Comparison of ENCODE assay signal across 8 cellular contexts in genomic region chr10:70672165-70672992, GRCh38. TPM values are rescaled to one million over a fixed set of nuclear protein-coding genes. Genes with fewer than 3 reads are reported as not detected.
DNase-seq lines count a peak whose midpoint lies in the region; ATAC-seq and TF ChIP-seq lines count a peak whose summit lies in the region.

A gene with protein sequence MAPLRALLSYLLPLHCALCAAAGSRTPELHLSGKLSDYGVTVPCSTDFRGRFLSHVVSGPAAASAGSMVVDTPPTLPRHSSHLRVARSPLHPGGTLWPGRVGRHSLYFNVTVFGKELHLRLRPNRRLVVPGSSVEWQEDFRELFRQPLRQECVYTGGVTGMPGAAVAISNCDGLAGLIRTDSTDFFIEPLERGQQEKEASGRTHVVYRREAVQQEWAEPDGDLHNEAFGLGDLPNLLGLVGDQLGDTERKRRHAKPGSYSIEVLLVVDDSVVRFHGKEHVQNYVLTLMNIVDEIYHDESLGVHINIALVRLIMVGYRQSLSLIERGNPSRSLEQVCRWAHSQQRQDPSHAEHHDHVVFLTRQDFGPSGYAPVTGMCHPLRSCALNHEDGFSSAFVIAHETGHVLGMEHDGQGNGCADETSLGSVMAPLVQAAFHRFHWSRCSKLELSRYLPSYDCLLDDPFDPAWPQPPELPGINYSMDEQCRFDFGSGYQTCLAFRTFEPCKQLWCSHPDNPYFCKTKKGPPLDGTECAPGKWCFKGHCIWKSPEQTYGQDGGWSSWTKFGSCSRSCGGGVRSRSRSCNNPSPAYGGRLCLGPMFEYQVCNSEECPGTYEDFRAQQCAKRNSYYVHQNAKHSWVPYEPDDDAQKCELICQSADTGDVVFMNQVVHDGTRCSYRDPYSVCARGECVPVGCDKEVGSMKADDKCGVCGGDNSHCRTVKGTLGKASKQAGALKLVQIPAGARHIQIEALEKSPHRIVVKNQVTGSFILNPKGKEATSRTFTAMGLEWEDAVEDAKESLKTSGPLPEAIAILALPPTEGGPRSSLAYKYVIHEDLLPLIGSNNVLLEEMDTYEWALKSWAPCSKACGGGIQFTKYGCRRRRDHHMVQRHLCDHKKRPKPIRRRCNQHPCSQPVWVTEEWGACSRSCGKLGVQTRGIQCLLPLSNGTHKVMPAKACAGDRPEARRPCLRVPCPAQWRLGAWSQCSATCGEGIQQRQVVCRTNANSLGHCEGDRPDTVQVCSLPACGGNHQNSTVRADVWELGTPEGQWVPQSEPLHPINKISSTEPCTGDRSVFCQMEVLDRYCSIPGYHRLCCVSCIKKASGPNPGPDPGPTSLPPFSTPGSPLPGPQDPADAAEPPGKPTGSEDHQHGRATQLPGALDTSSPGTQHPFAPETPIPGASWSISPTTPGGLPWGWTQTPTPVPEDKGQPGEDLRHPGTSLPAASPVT (plus strand): TSS chr10:70672506. CDS start chr10:70672803, 297 bp downstream.

- peaks cover 28% of the 10 kb centered on the region for H3K4me1 ChIP-seq in BLaER1
- H3K4me1 ChIP-seq in uterus: no peaks in the 10 kb centered on the region

- peaks cover 10% of the 10 kb centered on the region for H3K4me1 Mint-ChIP-seq in activated CD8-positive, alpha-beta T cell treated with anti-CD3 and anti-CD28 coated beads for 36 hours (ENCODE audit: low read depth)
- peaks cover 5 to 14% (median 10%) of the 10 kb centered on the region in 4 donors for H3K4me1 Mint-ChIP-seq in naive thymus-derived CD8-positive, alpha-beta T cell

- POLR2A ChIA-PET in activated CD8-positive, alpha-beta T cell treated with anti-CD3 and anti-CD28 coated beads for 36 hours (lab: Charles Lee): interaction anchor here (1.2 kb wide), 1 partner anchor 54 kb away, joined by 3 read pairs; no protein-coding TSS in a partner anchor
- POLR2A ChIA-PET in naive thymus-derived CD8-positive, alpha-beta T cell (lab: Charles Lee): no interaction called here

- peaks cover 6% of the 10 kb centered on the region for H3K9me3 Mint-ChIP-seq in activated CD8-positive, alpha-beta T cell treated with anti-CD3 and anti-CD28 coated beads for 36 hours
- H3K9me3 Mint-ChIP-seq in naive thymus-derived CD8-positive, alpha-beta T cell: peaks cover 0 to 20% (median 3%) of the 10 kb centered on the region in 9 donors

- TF ChIP-seq CTCF in HFF-Myc (IDR thresholded peaks at IDR 0.05; ENCODE audit: low read depth, low read length, missing control alignments) (peak; percentile 5), fibroblast of pulmonary artery (IDR thresholded peaks at IDR 0.05; ENCODE audit: low read length, missing control alignments) (no peak), uterus (IDR thresholded peaks at IDR 0.05) (no peak)
- no peak for TF ChIP-seq CTCF in activated CD8-positive, alpha-beta T cell treated with anti-CD3 and anti-CD28 coated beads for 36 hours (IDR thresholded peaks at IDR 0.05)

- H4K20me1 ChIP-seq in BLaER1: peaks cover 18% of the 10 kb centered on the region

- intact Hi-C loops in activated CD8-positive, alpha-beta T cell treated with anti-CD3 and anti-CD28 coated beads for 36 hours (cut with micrococcal nuclease): no loop called here
- intact Hi-C loops in uterus (cut with DNase I; ENCODE audit: low total_unique reads): no loop called here

- peak within 1 kb of the TSS; percentile 55 for H3K4me3 Mint-ChIP-seq in activated CD8-positive, alpha-beta T cell treated with anti-CD3 and anti-CD28 coated beads for 36 hours
- peak within 1 kb of the TSS; percentile 36 to 88 (median 72) for H3K4me3 Mint-ChIP-seq in naive thymus-derived CD8-positive, alpha-beta T cell

- H3K4me2 ChIP-seq in BLaER1: peak within 1 kb of the TSS; percentile 95

- H3K36me3 ChIP-seq in BLaER1: no peaks in the 10 kb centered on the region
- H3K36me3 ChIP-seq in uterus: no peaks in the 10 kb centered on the region

- H3K27me3 ChIP-seq in BLaER1 (peaks cover 33% of the 10 kb centered on the region), uterus (no peaks in the 10 kb centered on the region)

- peak within 1 kb of the TSS; percentile 59; the same call in 1 of the 2 replicates for H3K9ac ChIP-seq in BLaER1

- no peak for TF ChIP-seq POLR2A in uterus (IDR thresholded peaks at IDR 0.05)

- ATAC-seq in activated CD8-positive, alpha-beta T cell treated with anti-CD3 and anti-CD28 coated beads for 36 hours: peak; percentile 81
- peak; percentile 33 to 47 for ATAC-seq in naive thymus-derived CD8-positive, alpha-beta T cell
- no peak for ATAC-seq in GM18519 (IDR thresholded peaks at IDR 0.05; ENCODE audit: low FRiP score, unreplicated experiment)

- H3K4me3 ChIP-seq in BLaER1 (peak within 1 kb of the TSS; percentile 62), HFF-Myc (replicated peaks; ENCODE audit: low read depth, low read length) (peak within 1 kb of the TSS; percentile 43), fibroblast of pulmonary artery (replicated peaks; ENCODE audit: low read depth, low read length) (peak within 1 kb of the TSS; percentile 33), uterus (peak within 1 kb of the TSS in 1 of 2 donors; percentile 12)

- no peaks in the 10 kb centered on the region for H3K36me3 Mint-ChIP-seq in activated CD8-positive, alpha-beta T cell treated with anti-CD3 and anti-CD28 coated beads for 36 hours (ENCODE audit: low read depth)
- H3K36me3 Mint-ChIP-seq in naive thymus-derived CD8-positive, alpha-beta T cell: peaks cover 0 to 4% (median 0%) of the 10 kb centered on the region in 3 donors

- H3K27ac ChIP-seq in BLaER1 (no peak within 1 kb of the TSS), uterus (no peak within 1 kb of the TSS)

- H3K9me3 ChIP-seq in BLaER1 (peaks cover 14% of the 10 kb centered on the region), uterus (no peaks in the 10 kb centered on the region)

- DNase-seq in HFF-Myc (ENCODE audit: extremely low read depth, low read depth) (no peak), fibroblast of pulmonary artery (ENCODE audit: low read depth) (no peak), uterus (no peak), mesenteric fat pad (ENCODE audit: low spot score) (no peak)
- DNase-seq in activated CD8-positive, alpha-beta T cell treated with anti-CD3 and anti-CD28 coated beads for 36 hours: peak; percentile 23
- peak in 2 of 10 donors; percentile 12 to 26 for DNase-seq in naive thymus-derived CD8-positive, alpha-beta T cell

- CTCF ChIA-PET in activated CD8-positive, alpha-beta T cell treated with anti-CD3 and anti-CD28 coated beads for 36 hours (lab: Charles Lee): no interaction called here

- no peak within 1 kb of the TSS for H3K27ac Mint-ChIP-seq in activated CD8-positive, alpha-beta T cell treated with anti-CD3 and anti-CD28 coated beads for 36 hours
- peak within 1 kb of the TSS in 1 of 10 donors; percentile 48 for H3K27ac Mint-ChIP-seq in naive thymus-derived CD8-positive, alpha-beta T cell

- peaks cover 36% of the 10 kb centered on the region for H3K27me3 Mint-ChIP-seq in activated CD8-positive, alpha-beta T cell treated with anti-CD3 and anti-CD28 coated beads for 36 hours
- H3K27me3 Mint-ChIP-seq in naive thymus-derived CD8-positive, alpha-beta T cell: peaks cover 25 to 65% (median 32%) of the 10 kb centered on the region in 5 donors

RNA-seq across cellular contexts. Expression of the gene that starts here (rescaled TPM):
- total RNA-seq in activated CD8-positive, alpha-beta T cell treated with anti-CD3 and anti-CD28 coated beads for 36 hours: under 1 TPM; 0.16 to 0.25 TPM
- total RNA-seq in naive thymus-derived CD8-positive, alpha-beta T cell: not detected
- polyA plus RNA-seq in naive thymus-derived CD8-positive, alpha-beta T cell: not detected
- total RNA-seq in uterus (1 to 10 TPM in 1 of 4 donors, under 1 TPM in 1, not detected in 2; 0.18 to 3.7 TPM), mesenteric fat pad (0.61 TPM)

Comparison
In these comparisons a context has a peak if more than half of its experiments do, and no peak if none do; other contexts are left out.
1. Peak in DNase-seq and ATAC-seq in activated CD8-positive, alpha-beta T cell treated with anti-CD3 and anti-CD28 coated beads for 36 hours; RNA of the gene not detected or under 1 TPM.
2. Peak in ATAC-seq in naive thymus-derived CD8-positive, alpha-beta T cell; RNA of the gene not detected or under 1 TPM.